8 cellular contexts compared by ENCODE assay signal in the genomic region with DNA sequence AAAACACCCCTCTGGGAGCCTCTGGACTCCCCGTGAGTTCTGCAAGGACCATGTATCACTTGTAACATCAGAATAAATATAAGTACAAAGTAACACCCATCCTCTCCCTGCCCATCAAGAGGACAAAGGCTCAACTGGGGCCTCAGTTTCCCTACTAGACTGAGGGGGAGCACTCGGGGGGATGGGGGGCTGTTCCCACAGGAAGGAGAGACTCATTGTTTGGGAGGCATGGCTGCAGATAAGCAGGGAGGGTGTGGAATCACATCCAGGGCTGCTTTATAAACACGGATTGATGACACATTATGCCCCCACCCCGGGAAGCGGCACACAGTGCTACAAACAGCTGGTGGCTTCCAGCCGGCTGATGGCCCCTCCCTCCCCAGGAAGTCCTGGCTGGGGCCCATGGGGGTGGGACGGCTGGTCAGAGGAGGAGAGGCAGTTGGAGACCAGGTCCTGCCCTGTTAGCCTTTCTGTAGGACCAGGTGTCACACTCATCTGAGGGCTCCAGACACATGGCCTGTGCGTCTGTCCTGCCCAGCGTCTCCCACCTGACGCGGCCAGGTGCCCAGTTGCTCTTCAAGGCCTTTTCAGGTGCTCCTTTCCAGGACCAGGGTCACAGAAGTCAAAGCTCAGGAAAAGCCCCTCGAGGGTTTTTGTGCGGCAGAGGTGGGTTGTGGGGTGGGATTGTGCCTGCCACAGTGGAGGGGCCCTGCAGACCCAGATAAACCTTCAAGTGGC. TPM values are rescaled to one million over a fixed set of nuclear protein-coding genes. Genes with fewer than 3 reads are reported as not detected.
A peak's percentile ranks its signal among the peaks of the same experiment; 100 is the strongest.
DNase-seq lines count a peak whose midpoint lies in the region; ATAC-seq and TF ChIP-seq lines count a peak whose summit lies in the region.

No MANE protein-coding gene starts in this region.

- H3K9me3 ChIP-seq in PC-9 (ENCODE audit: insufficient read depth, low read depth) (no peaks in the 10 kb centered on the region), mesodermal cell (ENCODE audit: control insufficient read depth, low read length) (no peaks in the 10 kb centered on the region), aorta (ENCODE audit: control insufficient read depth, low read length) (no peaks in the 10 kb centered on the region)

- CTCF ChIA-PET in PC-9 (lab: Charles Lee): interaction anchor here (0.5 to 0.7 kb wide), 2 partner anchors 10 to 276 kb away, joined by 4 read pairs; no protein-coding TSS in a partner anchor

- intact Hi-C loops in PC-9 (cut with micrococcal nuclease; ENCODE audit: unreplicated experiment): no loop called here
- intact Hi-C loops in aorta (cut with DNase I): no loop called here

- no peak overlapping the region for H2AFZ ChIP-seq in PC-9

- H3K9me3 Mint-ChIP-seq in activated T-cell treated with anti-CD3 and anti-CD28 coated beads, Interleukin-2, amount 50 U/mL, for 4 hours: no peaks in the 10 kb centered on the region

- no peaks in the 10 kb centered on the region for H3K36me3 ChIP-seq in PC-9 (ENCODE audit: low read depth)
- peaks cover 18% of the 10 kb centered on the region for H3K36me3 ChIP-seq in mesodermal cell (ENCODE audit: control insufficient read depth, insufficient read depth, low read length)
- H3K36me3 ChIP-seq in aorta (ENCODE audit: control insufficient read depth in 1 of 2, insufficient read depth in 2 of 2, low read length in 1 of 2): peaks cover 0 to 2% of the 10 kb centered on the region in 2 donors

- peaks cover 23% of the 10 kb centered on the region for H3K4me1 Mint-ChIP-seq in activated T-cell treated with anti-CD3 and anti-CD28 coated beads, Interleukin-2, amount 50 U/mL, for 4 hours (ENCODE audit: low read depth)

- H3K27ac ChIP-seq in PC-9: peak overlapping the region; percentile 2; the same call in 1 of the 2 replicates
- peak overlapping the region; percentile 89 for H3K27ac ChIP-seq in mesodermal cell (ENCODE audit: low read depth, low read length, severe bottlenecking)
- H3K27ac ChIP-seq in aorta (ENCODE audit: low read depth in 1 of 2, low read length in 2 of 2): peak overlapping the region; percentile 72 to 76

- no peak for ATAC-seq in activated T-cell treated with anti-CD3 and anti-CD28 coated beads, Interleukin-2, amount 50 U/mL, for 4 hours
- peak; percentile 62 for ATAC-seq in aorta (ENCODE audit: low FRiP score)

- 69 to 71% methylated on average over 10 to 12 of the region's 13 CpGs for WGBS in mesodermal cell (ENCODE audit: insufficient coverage in 2 of 2), 2 experiments
- 25 to 31% methylated on average over 13 of the region's 13 CpGs for WGBS in aorta, 2 donors

- POLR2A ChIA-PET in PC-9 (lab: Charles Lee; ENCODE audit: unreplicated experiment): no interaction called here

- peaks cover 39% of the 10 kb centered on the region; the same call in 1 of the 2 replicates for H3F3A ChIP-seq in PC-9 (ENCODE audit: insufficient read depth, low read depth)

- no peaks in the 10 kb centered on the region for H3K9me2 ChIP-seq in PC-9 (ENCODE audit: insufficient read depth)

- peak overlapping the region; percentile 81 for H3K4me3 Mint-ChIP-seq in activated T-cell treated with anti-CD3 and anti-CD28 coated beads, Interleukin-2, amount 50 U/mL, for 4 hours

- DNase-seq in activated T-cell treated with anti-CD3 and anti-CD28 coated beads, Interleukin-2, amount 50 U/mL, for 4 hours: no peak
- no peak for DNase-seq in activated T-cell treated with anti-CD3 and anti-CD28 coated beads, Interleukin-2, amount 50 U/mL, for 48 hours
- DNase-seq in PC-9 (peak; percentile 40 to 81), dermis blood vessel endothelial cell (peak; percentile 72), aorta (peak; percentile 90 to 94), NCI-H748 treated with DMSO at 0.1 percent for 48 hours (lab: John Stamatoyannopoulos, UW) (no peak), mesenteric fat pad (ENCODE audit: low spot score) (no peak)

- BruUV-seq in PC-9 (replicated peaks; lab: Mats Ljungman, UMichigan): TSS peak; percentile 59

- H3K79me2 ChIP-seq in PC-9 (ENCODE audit: low read depth): 0 out of 2 replicates have a peak, but pooled peaks cover 3% of the 10 kb centered on the region

- H3K4me1 ChIP-seq in PC-9 (replicated peaks; ENCODE audit: insufficient read depth) (peaks cover 35% of the 10 kb centered on the region), mesodermal cell (ENCODE audit: control insufficient read depth, insufficient read depth, low read length, poor library complexity, severe bottlenecking) (peaks cover 54% of the 10 kb centered on the region), aorta (ENCODE audit: control insufficient read depth in 1 of 2, insufficient read depth in 2 of 2, low read length in 2 of 2) (peaks cover 0 to 3% of the 10 kb centered on the region in 2 donors)

- H3K4me3 ChIP-seq in PC-9: peak overlapping the region; percentile 84
- H3K4me3 ChIP-seq in mesodermal cell (ENCODE audit: extremely low read depth, insufficient read depth, low read length, poor library complexity, severe bottlenecking): peak overlapping the region; percentile 55
- H3K4me3 ChIP-seq in aorta (ENCODE audit: low read length in 2 of 2): no peak overlapping the region

- H3K4me2 ChIP-seq in PC-9: peak overlapping the region; percentile 97

- H4K20me1 ChIP-seq in PC-9 (ENCODE audit: insufficient read depth): no peaks in the 10 kb centered on the region

- H3K27me3 ChIP-seq in PC-9 (ENCODE audit: insufficient read depth, low read depth) (no peaks in the 10 kb centered on the region), aorta (ENCODE audit: control insufficient read depth in 1 of 2, insufficient read depth in 2 of 2, low read length in 1 of 2) (no peaks in the 10 kb centered on the region)

- TF ChIP-seq CTCF in PC-9 (conservative IDR thresholded peaks at IDR 0.05): no peak

- peaks cover 20% of the 10 kb centered on the region for H3K27me3 Mint-ChIP-seq in activated T-cell treated with anti-CD3 and anti-CD28 coated beads, Interleukin-2, amount 50 U/mL, for 4 hours (ENCODE audit: low read depth)

- no peaks in the 10 kb centered on the region for H3K36me3 Mint-ChIP-seq in activated T-cell treated with anti-CD3 and anti-CD28 coated beads, Interleukin-2, amount 50 U/mL, for 4 hours (ENCODE audit: insufficient read depth)

RNA-seq across cellular contexts. Expression of a gene that starts 1.3 kb away (rescaled TPM):
- total RNA-seq in activated T-cell treated with anti-CD3 and anti-CD28 coated beads, Interleukin-2, amount 50 U/mL, for 4 hours: 10 to 100 TPM; 32.7 to 39.8 (median 37.3) TPM
- total RNA-seq in PC-9 (2021): 86.2 and 138 TPM in 2 replicates
- 121 and 199 TPM in 2 replicates for total RNA-seq in dermis blood vessel endothelial cell
- polyA plus RNA-seq in mesodermal cell (2013, experiment 1 of 2): 85.2 TPM
- 74.3 TPM for polyA plus RNA-seq in mesodermal cell (2013, experiment 2 of 2)
- 10 to 100 TPM; 56.2 to 59.5 TPM for total RNA-seq in aorta
- 100 to 1,000 TPM in 1 of 2 donors, 10 to 100 TPM in 1; 88.7 to 213 TPM for polyA plus RNA-seq in aorta
- 44.4 TPM for total RNA-seq in mesenteric fat pad

RNA-seq across cellular contexts. Expression of a gene that starts 4.3 kb away (rescaled TPM):
- total RNA-seq in activated T-cell treated with anti-CD3 and anti-CD28 coated beads, Interleukin-2, amount 50 U/mL, for 4 hours: under 1 TPM; 0.46 to 0.73 (median 0.63) TPM
- total RNA-seq in PC-9 (2021) (51.4 and 62.9 TPM in 2 replicates), dermis blood vessel endothelial cell (30.1 and 32.1 TPM in 2 replicates), aorta (10 to 100 TPM; 79.2 to 91.0 TPM), mesenteric fat pad (30.0 TPM)
- 51.9 TPM for polyA plus RNA-seq in mesodermal cell (2013, experiment 1 of 2)
- polyA plus RNA-seq in mesodermal cell (2013, experiment 2 of 2): 42.0 TPM
- polyA plus RNA-seq in aorta: 100 to 1,000 TPM in 1 of 2 donors, 10 to 100 TPM in 1; 23.7 to 215 TPM

RNA-seq across cellular contexts. Expression of a gene that starts 23.1 kb away (rescaled TPM):
- total RNA-seq in activated T-cell treated with anti-CD3 and anti-CD28 coated beads, Interleukin-2, amount 50 U/mL, for 4 hours: 10 to 100 TPM; 49.5 to 69.4 (median 66.1) TPM
- 60.8 and 61.4 TPM in 2 replicates for total RNA-seq in PC-9 (2021)
- total RNA-seq in dermis blood vessel endothelial cell: 17.9 and 25.9 TPM in 2 replicates
- polyA plus RNA-seq in mesodermal cell (2013, experiment 1 of 2): 34.8 TPM
- 34.4 TPM for polyA plus RNA-seq in mesodermal cell (2013, experiment 2 of 2)
- total RNA-seq in aorta: 10 to 100 TPM; 10.7 to 11.1 TPM
- polyA plus RNA-seq in aorta: 10 to 100 TPM; 18.5 to 32.2 TPM
- 23.0 TPM for total RNA-seq in mesenteric fat pad

RNA-seq across cellular contexts. Expression of a gene that starts 23.3 kb away (rescaled TPM):
- total RNA-seq in activated T-cell treated with anti-CD3 and anti-CD28 coated beads, Interleukin-2, amount 50 U/mL, for 4 hours: 10 to 100 TPM; 80.8 to 89.5 (median 87.9) TPM
- 33.5 and 38.4 TPM in 2 replicates for total RNA-seq in PC-9 (2021)
- 6.3 and 6.6 TPM in 2 replicates for total RNA-seq in dermis blood vessel endothelial cell
- polyA plus RNA-seq in mesodermal cell (2013, experiment 1 of 2): 15.5 TPM
- polyA plus RNA-seq in mesodermal cell (2013, experiment 2 of 2): 13.2 TPM
- total RNA-seq in aorta: 1 to 10 TPM; 6.0 to 6.1 TPM
- 10 to 100 TPM in 1 of 2 donors, 1 to 10 TPM in 1; 8.5 to 10.9 TPM for polyA plus RNA-seq in aorta
- total RNA-seq in mesenteric fat pad: 11.5 TPM

Comparison
In these comparisons a context has a peak if more than half of its experiments do, and no peak if none do; other contexts are left out.
1. DNase-seq: peak in PC-9 (2 of 2), dermis blood vessel endothelial cell (single experiment) and aorta (2 of 2); none in activated T-cell treated with anti-CD3 and anti-CD28 coated beads, Interleukin-2, amount 50 U/mL, for 4 hours (single experiment), activated T-cell treated with anti-CD3 and anti-CD28 coated beads, Interleukin-2, amount 50 U/mL, for 48 hours (0 of 2), NCI-H748 treated with DMSO at 0.1 percent for 48 hours (single experiment) and mesenteric fat pad (single experiment).
2. H3K27ac ChIP-seq: peak in every context shown above with its lines; median percentile 89 in mesodermal cell; 74 in aorta; 2 in PC-9.
3. H3K4me3 ChIP-seq: peak in PC-9 (single experiment) and mesodermal cell (single experiment); none in aorta (0 of 2).
4. RNA of a gene that starts 4.3 kb away (total RNA-seq): 79.2 to 91.0 TPM in aorta, 51.4 to 62.9 TPM in PC-9, 30.1 to 32.1 TPM in dermis blood vessel endothelial cell and 30.0 TPM in mesenteric fat pad (single experiment); 0.46 to 0.73 TPM in activated T-cell treated with anti-CD3 and anti-CD28 coated beads, Interleukin-2, amount 50 U/mL, for 4 hours; every median in the first group is over 10 times any median in the second.